ENCODE assay signal across 8 cellular contexts in the genomic region with DNA sequence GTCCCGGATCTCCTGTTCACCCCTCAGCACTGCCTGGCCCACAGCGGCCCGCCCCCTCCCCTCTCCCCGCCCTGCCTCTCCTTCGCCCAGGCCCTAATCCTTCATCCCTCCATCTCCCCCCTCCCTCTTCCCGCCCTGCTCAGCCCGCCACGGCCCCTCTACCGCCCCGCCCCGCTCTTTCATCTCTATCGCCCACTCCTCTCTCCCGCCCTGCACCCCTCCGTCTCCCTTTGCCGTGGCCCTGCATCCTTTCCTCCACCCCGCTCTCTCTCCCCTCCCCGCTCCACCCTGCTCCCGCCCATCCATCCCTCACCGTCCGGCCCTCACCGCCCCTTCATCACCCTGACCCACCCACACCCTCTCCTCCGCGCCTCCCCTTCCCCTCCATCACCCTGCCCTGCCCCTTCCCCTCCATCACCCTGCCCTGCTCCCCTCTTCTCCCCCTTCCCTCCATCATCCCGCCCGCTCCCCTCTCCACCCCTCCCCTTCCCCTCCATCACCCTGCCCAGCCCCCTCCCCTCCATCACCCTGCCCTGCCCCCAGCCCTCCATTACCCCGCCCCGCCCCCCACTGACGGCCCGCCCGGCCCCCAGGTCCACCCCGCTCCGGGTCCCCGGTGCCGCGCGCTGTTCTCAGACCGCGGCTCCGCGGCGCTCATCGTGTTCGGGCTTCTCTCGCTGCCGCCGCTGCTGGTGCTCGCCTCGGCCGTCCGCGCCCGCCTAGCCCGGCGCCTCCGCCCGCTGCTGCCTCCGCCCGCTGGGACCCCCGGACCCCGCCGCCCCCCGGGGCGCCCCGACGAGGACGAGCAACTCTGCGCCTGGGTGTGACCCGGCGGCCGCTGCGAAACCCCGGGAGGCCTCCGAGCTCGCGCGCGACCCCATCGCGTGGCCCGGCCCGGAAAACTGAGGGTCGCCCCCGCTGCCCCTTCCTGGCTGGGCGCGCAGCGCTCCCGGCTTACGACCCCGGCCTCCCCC. TPM values are rescaled to one million over a fixed set of nuclear protein-coding genes. Genes with fewer than 3 reads are reported as not detected.
DNase-seq lines count a peak whose midpoint lies in the region; ATAC-seq and TF ChIP-seq lines count a peak whose summit lies in the region.

No MANE protein-coding gene starts in this region.

- H3K36me3 ChIP-seq in kidney epithelial cell (ENCODE audit: control insufficient read depth, insufficient read depth, low read length) = no peaks in the 10 kb centered on the region
- no peaks in the 10 kb centered on the region for H3K36me3 ChIP-seq in urinary bladder (ENCODE audit: insufficient read depth)

- H3K9me3 Mint-ChIP-seq in activated T-cell treated with anti-CD3 and anti-CD28 coated beads, Interleukin-2, amount 50 U/mL, for 4 hours = no peaks in the 10 kb centered on the region
- no peaks in the 10 kb centered on the region for H3K9me3 Mint-ChIP-seq in activated T-cell treated with anti-CD3 and anti-CD28 coated beads, Interleukin-2, amount 50 U/mL, for 24 hours

- 8% methylated on average over 88 of the region's 89 CpGs for WGBS in urinary bladder

- H3K4me1 Mint-ChIP-seq in activated T-cell treated with anti-CD3 and anti-CD28 coated beads, Interleukin-2, amount 50 U/mL, for 4 hours (ENCODE audit: low read depth) = peaks cover 2% of the 10 kb centered on the region
- H3K4me1 Mint-ChIP-seq in activated T-cell treated with anti-CD3 and anti-CD28 coated beads, Interleukin-2, amount 50 U/mL, for 24 hours (ENCODE audit: low read depth) = peaks cover 8% of the 10 kb centered on the region

- no peak overlapping the region for H3K27ac Mint-ChIP-seq in activated T-cell treated with anti-CD3 and anti-CD28 coated beads, Interleukin-2, amount 50 U/mL, for 24 hours

- no peaks in the 10 kb centered on the region for H3K36me3 Mint-ChIP-seq in activated T-cell treated with anti-CD3 and anti-CD28 coated beads, Interleukin-2, amount 50 U/mL, for 4 hours (ENCODE audit: insufficient read depth)
- no peaks in the 10 kb centered on the region for H3K36me3 Mint-ChIP-seq in activated T-cell treated with anti-CD3 and anti-CD28 coated beads, Interleukin-2, amount 50 U/mL, for 24 hours (ENCODE audit: low read depth)

- DNase-seq in activated T-cell treated with anti-CD3 and anti-CD28 coated beads, Interleukin-2, amount 50 U/mL, for 4 hours = no peak
- DNase-seq in activated T-cell treated with anti-CD3 and anti-CD28 coated beads, Interleukin-2, amount 50 U/mL, for 24 hours = no peak
- DNase-seq in kidney epithelial cell (ENCODE audit: low read depth) (no peak), left lobe of liver (ENCODE audit: low spot score) (no peak), DMS79 treated with DMSO at 0.1 percent for 48 hours (lab: John Stamatoyannopoulos, UW) (no peak)

- peaks cover 37% of the 10 kb centered on the region for H3K27me3 Mint-ChIP-seq in activated T-cell treated with anti-CD3 and anti-CD28 coated beads, Interleukin-2, amount 50 U/mL, for 4 hours (ENCODE audit: low read depth)
- H3K27me3 Mint-ChIP-seq in activated T-cell treated with anti-CD3 and anti-CD28 coated beads, Interleukin-2, amount 50 U/mL, for 24 hours = peaks cover 53% of the 10 kb centered on the region

- peaks cover 4% of the 10 kb centered on the region for H3K27me3 ChIP-seq in kidney epithelial cell (ENCODE audit: control insufficient read depth, insufficient read depth, low read length)

- no peaks in the 10 kb centered on the region for H3K4me1 ChIP-seq in urinary bladder (ENCODE audit: insufficient read depth)

- no peak for TF ChIP-seq CTCF in kidney epithelial cell (IDR thresholded peaks at IDR 0.05; ENCODE audit: insufficient read depth, low read length, poor library complexity, severe bottlenecking)

- ATAC-seq in activated T-cell treated with anti-CD3 and anti-CD28 coated beads, Interleukin-2, amount 50 U/mL, for 4 hours = peak; percentile 18 to 27
- ATAC-seq in HG03520 (IDR thresholded peaks at IDR 0.05; ENCODE audit: unreplicated experiment) (no peak), left lobe of liver (no peak)

- no peak overlapping the region for H3K4me3 Mint-ChIP-seq in activated T-cell treated with anti-CD3 and anti-CD28 coated beads, Interleukin-2, amount 50 U/mL, for 4 hours
- no peak overlapping the region for H3K4me3 Mint-ChIP-seq in activated T-cell treated with anti-CD3 and anti-CD28 coated beads, Interleukin-2, amount 50 U/mL, for 24 hours

- H3K4me3 ChIP-seq in kidney epithelial cell (ENCODE audit: low read depth, low read length) = peak overlapping the region; percentile 28
- H3K4me3 ChIP-seq in urinary bladder (ENCODE audit: low read depth, low read length) = peak overlapping the region; percentile 51

- H3K27ac ChIP-seq in angular gyrus (ENCODE audit: low read depth, low read length) (peak overlapping the region; percentile 97), urinary bladder (ENCODE audit: low read depth) (no peak overlapping the region)

RNA-seq across cellular contexts. Expression of a gene that starts 6.2 kb away (rescaled TPM):
- total RNA-seq in activated T-cell treated with anti-CD3 and anti-CD28 coated beads, Interleukin-2, amount 50 U/mL, for 4 hours = under 1 TPM in 1 of 3 donors, not detected in 2; 0.15 TPM
- total RNA-seq in kidney epithelial cell (1.4 and 1.6 TPM in 2 replicates), urinary bladder (5.8 TPM), left lobe of liver (1.0 TPM)
- polyA plus RNA-seq in urinary bladder = 17.7 TPM

RNA-seq across cellular contexts. Expression of a gene that starts 8.2 kb away (rescaled TPM):
- under 1 TPM; 0.18 to 0.58 (median 0.19) TPM for total RNA-seq in activated T-cell treated with anti-CD3 and anti-CD28 coated beads, Interleukin-2, amount 50 U/mL, for 4 hours
- total RNA-seq in kidney epithelial cell = 27.6 and 28.3 TPM in 2 replicates
- 15.2 TPM for total RNA-seq in urinary bladder
- polyA plus RNA-seq in urinary bladder = 214 TPM
- 91.0 TPM for total RNA-seq in left lobe of liver

RNA-seq across cellular contexts. Expression of a gene that starts 20.2 kb away (rescaled TPM):
- total RNA-seq in activated T-cell treated with anti-CD3 and anti-CD28 coated beads, Interleukin-2, amount 50 U/mL, for 4 hours = 100 to 1,000 TPM; 254 to 300 (median 271) TPM
- total RNA-seq in kidney epithelial cell = 134 and 159 TPM in 2 replicates
- 55.1 TPM for total RNA-seq in urinary bladder
- 183 TPM for polyA plus RNA-seq in urinary bladder
- total RNA-seq in left lobe of liver = 52.9 TPM

RNA-seq across cellular contexts. Expression of a gene that starts 22.2 kb away (rescaled TPM):
- 1 to 10 TPM in 1 of 3 donors, under 1 TPM in 2; 0.33 to 1.1 (median 0.74) TPM for total RNA-seq in activated T-cell treated with anti-CD3 and anti-CD28 coated beads, Interleukin-2, amount 50 U/mL, for 4 hours
- total RNA-seq in kidney epithelial cell (0.38 and 0.75 TPM in 2 replicates), urinary bladder (0.26 TPM), left lobe of liver (2.9 TPM)
- 3.3 TPM for polyA plus RNA-seq in urinary bladder

RNA-seq across cellular contexts. Expression of a gene that starts 28.1 kb away (rescaled TPM):
- 100 to 1,000 TPM; 112 to 127 (median 118) TPM for total RNA-seq in activated T-cell treated with anti-CD3 and anti-CD28 coated beads, Interleukin-2, amount 50 U/mL, for 4 hours
- 134 and 136 TPM in 2 replicates for total RNA-seq in kidney epithelial cell
- total RNA-seq in urinary bladder = 226 TPM
- polyA plus RNA-seq in urinary bladder = 146 TPM
- 127 TPM for total RNA-seq in left lobe of liver

Comparison
In these comparisons a context has a peak if more than half of its experiments do, and no peak if none do; other contexts are left out.
1. ATAC-seq: peak in activated T-cell treated with anti-CD3 and anti-CD28 coated beads, Interleukin-2, amount 50 U/mL, for 4 hours (2 of 2); none in HG03520 (single experiment) and left lobe of liver (single experiment).
2. RNA of a gene that starts 8.2 kb away (total RNA-seq): 91.0 TPM in left lobe of liver (single experiment), 27.6 to 28.3 TPM in kidney epithelial cell and 15.2 TPM in urinary bladder (single experiment); 0.18 to 0.58 TPM in activated T-cell treated with anti-CD3 and anti-CD28 coated beads, Interleukin-2, amount 50 U/mL, for 4 hours; every median in the first group is over 10 times any median in the second.